8 cellular contexts compared by ENCODE assay signal in genomic region chr18:55586841-55587240, GRCh38. TPM values are rescaled to one million over a fixed set of nuclear protein-coding genes. Genes with fewer than 3 reads are reported as not detected.
DNase-seq lines count a peak whose midpoint lies in the region; ATAC-seq lines count a peak whose summit lies in the region.

No MANE protein-coding gene starts in this region.

- no peak for ATAC-seq in stimulated activated naive CD8-positive, alpha-beta T cell treated with anti-CD3 and anti-CD28 coated beads, Interleukin-15, Interleukin-2, amounts not matched to agents 100 U/mL and 50 U/mL, for 24 hours
- no peak for ATAC-seq in activated CD8-positive, alpha-beta T cell treated with anti-CD3 and anti-CD28 coated beads, Interleukin-2, amount 10 ng/mL, durations not matched to agents 7 days and 5 days
- ATAC-seq in stimulated activated naive B cell treated with anti-CD40 and anti-IgM and Interleukin-4, amounts not matched to agents 10 μg/mL and 1 μg/mL and 100 μg/mL, for 72 hours (replicated peaks): no peak
- ATAC-seq in GM18867 (IDR thresholded peaks at IDR 0.05; ENCODE audit: unreplicated experiment) (no peak), HG03460 (IDR thresholded peaks at IDR 0.05; ENCODE audit: unreplicated experiment) (no peak)

- no peaks in the 10 kb centered on the region for H3K9me3 ChIP-seq in iPS-15b (ENCODE audit: control insufficient read depth, insufficient read depth, low read length)

- DNase-seq in stimulated activated naive CD8-positive, alpha-beta T cell treated with anti-CD3 and anti-CD28 coated beads, Interleukin-15, Interleukin-2, amounts not matched to agents 100 U/mL and 50 U/mL, for 24 hours: no peak
- DNase-seq in activated CD8-positive, alpha-beta T cell treated with anti-CD3 and anti-CD28 coated beads, Interleukin-2, amount 10 ng/mL, durations not matched to agents 7 days and 5 days: no peak
- no peak for DNase-seq in stimulated activated naive B cell treated with anti-CD40 and anti-IgM and Interleukin-4, amounts not matched to agents 10 μg/mL and 1 μg/mL and 100 μg/mL, for 72 hours
- no peak for DNase-seq in iPS-NIHi11 (ENCODE audit: low spot score)

- H3K27me3 Mint-ChIP-seq in stimulated activated naive CD8-positive, alpha-beta T cell treated with anti-CD3 and anti-CD28 coated beads, Interleukin-15, Interleukin-2, amounts not matched to agents 100 ng/mL and 50 ng/mL, for 24 hours: peaks cover 60% of the 10 kb centered on the region
- H3K27me3 Mint-ChIP-seq in activated CD8-positive, alpha-beta T cell treated with anti-CD3 and anti-CD28 coated beads, Interleukin-2, amount 10 ng/mL, durations not matched to agents 7 days and 5 days (ENCODE audit: low read depth): peaks cover 39% of the 10 kb centered on the region
- no peaks in the 10 kb centered on the region for H3K27me3 Mint-ChIP-seq in stimulated activated naive B cell treated with anti-CD40 and anti-IgM and Interleukin-4, amounts not matched to agents 10 μg/mL and 1 μg/mL and 100 μg/mL, for 72 hours

- peak overlapping the region; percentile 60 for H3K4me3 ChIP-seq in iPS-15b (ENCODE audit: low read depth, low read length)

- POLR2A ChIA-PET in activated CD8-positive, alpha-beta T cell treated with anti-CD3 and anti-CD28 coated beads, Interleukin-2, amount 10 ng/mL, durations not matched to agents 7 days and 5 days (lab: Charles Lee): no interaction called here

- no peaks in the 10 kb centered on the region for H3K36me3 ChIP-seq in iPS-15b (ENCODE audit: control insufficient read depth, insufficient read depth, low read length)

- peak overlapping the region; percentile 80 for H3K4me3 Mint-ChIP-seq in stimulated activated naive CD8-positive, alpha-beta T cell treated with anti-CD3 and anti-CD28 coated beads, Interleukin-15, Interleukin-2, amounts not matched to agents 100 ng/mL and 50 ng/mL, for 24 hours
- peak overlapping the region; percentile 13 for H3K4me3 Mint-ChIP-seq in activated CD8-positive, alpha-beta T cell treated with anti-CD3 and anti-CD28 coated beads, Interleukin-2, amount 10 ng/mL, durations not matched to agents 7 days and 5 days
- peak overlapping the region; percentile 88 for H3K4me3 Mint-ChIP-seq in stimulated activated naive B cell treated with anti-CD40 and anti-IgM and Interleukin-4, amounts not matched to agents 10 μg/mL and 1 μg/mL and 100 μg/mL, for 72 hours

- H3K36me3 Mint-ChIP-seq in stimulated activated naive CD8-positive, alpha-beta T cell treated with anti-CD3 and anti-CD28 coated beads, Interleukin-15, Interleukin-2, amounts not matched to agents 100 ng/mL and 50 ng/mL, for 24 hours (ENCODE audit: low read depth): peaks cover 5% of the 10 kb centered on the region
- peaks cover 4% of the 10 kb centered on the region for H3K36me3 Mint-ChIP-seq in activated CD8-positive, alpha-beta T cell treated with anti-CD3 and anti-CD28 coated beads, Interleukin-2, amount 10 ng/mL, durations not matched to agents 7 days and 5 days (ENCODE audit: low read depth)
- H3K36me3 Mint-ChIP-seq in stimulated activated naive B cell treated with anti-CD40 and anti-IgM and Interleukin-4, amounts not matched to agents 10 μg/mL and 1 μg/mL and 100 μg/mL, for 72 hours: peaks cover 4 to 6% of the 10 kb centered on the region in 2 donors

- H3K27me3 ChIP-seq in iPS-15b (ENCODE audit: control insufficient read depth, insufficient read depth, low read length): no peaks in the 10 kb centered on the region

- peaks cover 38% of the 10 kb centered on the region for H3K4me1 Mint-ChIP-seq in stimulated activated naive CD8-positive, alpha-beta T cell treated with anti-CD3 and anti-CD28 coated beads, Interleukin-15, Interleukin-2, amounts not matched to agents 100 ng/mL and 50 ng/mL, for 24 hours (ENCODE audit: low read depth)
- peaks cover 25% of the 10 kb centered on the region for H3K4me1 Mint-ChIP-seq in activated CD8-positive, alpha-beta T cell treated with anti-CD3 and anti-CD28 coated beads, Interleukin-2, amount 10 ng/mL, durations not matched to agents 7 days and 5 days (ENCODE audit: low read depth)
- peaks cover 11 to 34% of the 10 kb centered on the region in 2 donors for H3K4me1 Mint-ChIP-seq in stimulated activated naive B cell treated with anti-CD40 and anti-IgM and Interleukin-4, amounts not matched to agents 10 μg/mL and 1 μg/mL and 100 μg/mL, for 72 hours

- CTCF ChIA-PET in activated CD8-positive, alpha-beta T cell treated with anti-CD3 and anti-CD28 coated beads, Interleukin-2, amount 10 ng/mL, durations not matched to agents 7 days and 5 days (lab: Charles Lee): no interaction called here

- H3K9me3 Mint-ChIP-seq in stimulated activated naive CD8-positive, alpha-beta T cell treated with anti-CD3 and anti-CD28 coated beads, Interleukin-15, Interleukin-2, amounts not matched to agents 100 ng/mL and 50 ng/mL, for 24 hours: peaks cover 4% of the 10 kb centered on the region
- H3K9me3 Mint-ChIP-seq in activated CD8-positive, alpha-beta T cell treated with anti-CD3 and anti-CD28 coated beads, Interleukin-2, amount 10 ng/mL, durations not matched to agents 7 days and 5 days (ENCODE audit: insufficient read depth): no peaks in the 10 kb centered on the region
- H3K9me3 Mint-ChIP-seq in stimulated activated naive B cell treated with anti-CD40 and anti-IgM and Interleukin-4, amounts not matched to agents 10 μg/mL and 1 μg/mL and 100 μg/mL, for 72 hours: no peaks in the 10 kb centered on the region

- no peak overlapping the region for H3K27ac Mint-ChIP-seq in stimulated activated naive CD8-positive, alpha-beta T cell treated with anti-CD3 and anti-CD28 coated beads, Interleukin-15, Interleukin-2, amounts not matched to agents 100 ng/mL and 50 ng/mL, for 24 hours
- H3K27ac Mint-ChIP-seq in activated CD8-positive, alpha-beta T cell treated with anti-CD3 and anti-CD28 coated beads, Interleukin-2, amount 10 ng/mL, durations not matched to agents 7 days and 5 days: no peak overlapping the region
- H3K27ac Mint-ChIP-seq in stimulated activated naive B cell treated with anti-CD40 and anti-IgM and Interleukin-4, amounts not matched to agents 10 μg/mL and 1 μg/mL and 100 μg/mL, for 72 hours: peak overlapping the region; percentile 61

- H3K4me1 ChIP-seq in iPS-15b (ENCODE audit: control insufficient read depth, insufficient read depth, low read length): peaks cover 25% of the 10 kb centered on the region

- H3K9ac ChIP-seq in iPS-15b (ENCODE audit: low read depth, low read length): no peak overlapping the region

RNA-seq across cellular contexts. Expression of gene TCF4, which starts 1.2 kb away (rescaled TPM):
- total RNA-seq in activated CD8-positive, alpha-beta T cell treated with anti-CD3 and anti-CD28 coated beads, Interleukin-2, amount 10 ng/mL, durations not matched to agents 7 days and 5 days: under 1 TPM; 0.21 to 0.26 TPM

Comparison
In these comparisons a context has a peak if more than half of its experiments do, and no peak if none do; other contexts are left out.
1. H3K4me3 Mint-ChIP-seq: peak in every context shown above with its lines; median percentile 88 in stimulated activated naive B cell treated with anti-CD40 and anti-IgM and Interleukin-4, amounts not matched to agents 10 μg/mL and 1 μg/mL and 100 μg/mL, for 72 hours; 80 in stimulated activated naive CD8-positive, alpha-beta T cell treated with anti-CD3 and anti-CD28 coated beads, Interleukin-15, Interleukin-2, amounts not matched to agents 100 ng/mL and 50 ng/mL, for 24 hours; 13 in activated CD8-positive, alpha-beta T cell treated with anti-CD3 and anti-CD28 coated beads, Interleukin-2, amount 10 ng/mL, durations not matched to agents 7 days and 5 days.